Comparison of ENCODE assay signal across 15 cellular contexts in the genomic region with DNA sequence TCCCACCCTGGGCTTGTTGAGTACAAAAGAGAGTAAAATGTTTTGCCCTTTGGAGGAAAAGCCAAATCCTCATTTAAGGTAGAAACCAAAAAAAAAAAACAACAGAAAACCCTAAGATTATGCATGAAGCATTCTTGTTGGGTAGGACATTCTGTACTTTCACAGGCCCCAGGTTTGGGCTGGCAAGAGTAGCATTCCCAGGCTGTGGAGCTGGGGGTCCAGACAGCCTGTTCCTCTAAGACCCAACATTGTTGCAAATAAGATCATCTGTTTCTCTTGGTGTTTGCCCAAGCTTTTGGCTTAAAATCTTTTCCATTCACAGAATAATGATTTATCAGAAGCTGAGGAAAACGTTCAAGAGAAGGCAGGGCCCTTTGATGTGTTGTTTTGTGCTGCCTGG.
A peak's percentile ranks its signal among the peaks of the same experiment; 100 is the strongest.
DNase-seq lines count a peak whose midpoint lies in the region; ATAC-seq, FAIRE-seq and TF ChIP-seq lines count a peak whose summit lies in the region.
"Had no signal": no experiment of that assay in that cellular context is flagged by ENCODE, and none has a peak within 500 bp of the region (broad histone marks: within the 10 kb centered on the region; RNA-seq: fewer than 3 reads in every experiment).

No MANE protein-coding gene starts in this region.

- no peak for ATAC-seq in HG03095 (IDR thresholded peaks at IDR 0.05; ENCODE audit: unreplicated experiment)
- ATAC-seq: activated T-cell treated with anti-CD3 and anti-CD28 coated beads, Interleukin-2, amount 50 U/mL, for 4 hours; stimulated activated naive CD8-positive, alpha-beta T cell treated with anti-CD3 and anti-CD28 coated beads, Interleukin-15, Interleukin-2, amounts not matched to agents 100 U/mL and 50 U/mL, for 24 hours had no signal

- peaks cover 0 to 63% (median 28%) of the 10 kb centered on the region in 3 donors for H3K36me3 Mint-ChIP-seq in CD8-positive, alpha-beta memory T cell

- POLR2A ChIA-PET in CD8-positive, alpha-beta memory T cell (lab: Charles Lee) = no interaction called here
- POLR2A ChIA-PET in endothelial cell of umbilical vein (lab: Charles Lee) = no interaction called here

- FAIRE-seq in endothelial cell of umbilical vein (lab: Jason Lieb, UNC) = no peak
- FAIRE-seq: D721Med had no signal

- TF ChIP-seq EP300 in sigmoid colon (IDR thresholded peaks at IDR 0.05) = no peak

- peak overlapping the region; percentile 47 to 98 (median 96) for H3K27ac Mint-ChIP-seq in CD8-positive, alpha-beta memory T cell

- peak overlapping the region in 1 of 7 donors; percentile 10 for H3K4me3 Mint-ChIP-seq in CD8-positive, alpha-beta memory T cell
- H3K4me3 Mint-ChIP-seq: activated T-cell treated with anti-CD3 and anti-CD28 coated beads, Interleukin-2, amount 50 U/mL, for 4 hours had no signal

- peaks cover 27 to 29% (median 27%) of the 10 kb centered on the region in 3 donors for H3K4me1 Mint-ChIP-seq in CD8-positive, alpha-beta memory T cell

- peaks cover 4% of the 10 kb centered on the region for H3K36me3 ChIP-seq in CD8-positive, alpha-beta memory T cell (ENCODE audit: insufficient read depth, low read length)
- H3K36me3 ChIP-seq in endothelial cell of umbilical vein (ENCODE audit: control insufficient read depth in 2 of 2, extremely low read depth in 1 of 2, insufficient read depth in 2 of 2, low read length in 2 of 2) (peaks cover 17 to 23% of the 10 kb centered on the region in 2 experiments), sigmoid colon (peaks cover 0 to 29% (median 3%) of the 10 kb centered on the region in 4 donors)

- no peaks in the 10 kb centered on the region for H3K9me3 Mint-ChIP-seq in CD8-positive, alpha-beta memory T cell
- H3K9me3 Mint-ChIP-seq: activated T-cell treated with anti-CD3 and anti-CD28 coated beads, Interleukin-2, amount 50 U/mL, for 4 hours had no signal

- peaks cover 16% of the 10 kb centered on the region for H3K4me1 ChIP-seq in CD8-positive, alpha-beta memory T cell (ENCODE audit: insufficient read depth, low read length)
- H3K4me1 ChIP-seq in endothelial cell of umbilical vein (ENCODE audit: control insufficient read depth, extremely low read depth, insufficient read depth, low read length) = peaks cover 33% of the 10 kb centered on the region
- peaks cover 0 to 65% (median 58%) of the 10 kb centered on the region in 4 donors for H3K4me1 ChIP-seq in sigmoid colon

- CTCF ChIA-PET in CD8-positive, alpha-beta memory T cell (lab: Charles Lee) = interaction anchor here (0.7 to 7.5 kb wide), 7 partner anchors 9 to 188 kb away, joined by 3 to 81 read pairs (median 5); no protein-coding TSS in a partner anchor
- CTCF ChIA-PET in endothelial cell of umbilical vein (lab: Charles Lee) = interaction anchor here (1.9 to 4.9 kb wide), 4 partner anchors 9 to 147 kb away, joined by 6 to 37 read pairs (median 10); no protein-coding TSS in a partner anchor

- 46 to 52% methylated on average over 1 of the region's 1 CpG for WGBS in sigmoid colon, 2 donors

- no TSS peak for BruUV-seq in endothelial cell of umbilical vein (replicated peaks; lab: Mats Ljungman, UMichigan)

- H3K9me1 ChIP-seq in endothelial cell of umbilical vein (replicated peaks; ENCODE audit: control insufficient read depth, extremely low read depth, insufficient read depth, low read length) = no peaks in the 10 kb centered on the region

- H4K20me1 ChIP-seq in endothelial cell of umbilical vein (replicated peaks; ENCODE audit: control insufficient read depth, extremely low read depth, insufficient read depth, low read length) = no peaks in the 10 kb centered on the region

- TF ChIP-seq CTCF in VCaP (conservative IDR thresholded peaks at IDR 0.05) (no peak), endothelial cell of umbilical vein (IDR thresholded peaks at IDR 0.05; ENCODE audit: extremely low read depth in 1 of 2, insufficient read depth in 1 of 2, low read depth in 1 of 2, low read length in 2 of 2) (no peak), sigmoid colon (IDR thresholded peaks at IDR 0.05) (no peak), GM13977 (IDR thresholded peaks at IDR 0.05; ENCODE audit: extremely low read depth, insufficient read depth, missing control alignments) (no peak)

- no peaks in the 10 kb centered on the region for H3K9me3 ChIP-seq in CD8-positive, alpha-beta memory T cell (ENCODE audit: low read length)
- no peaks in the 10 kb centered on the region for H3K9me3 ChIP-seq in endothelial cell of umbilical vein (replicated peaks; ENCODE audit: control insufficient read depth, insufficient read depth, low read length)
- no peaks in the 10 kb centered on the region for H3K9me3 ChIP-seq in sigmoid colon

- H3K27me3 Mint-ChIP-seq in CD8-positive, alpha-beta memory T cell = no peaks in the 10 kb centered on the region

- H2AFZ ChIP-seq in endothelial cell of umbilical vein (ENCODE audit: low read depth, low read length) = no peak overlapping the region

- H3K9ac ChIP-seq in endothelial cell of umbilical vein (replicated peaks; ENCODE audit: extremely low read depth, insufficient read depth, low read length) = no peak overlapping the region

- DNase-seq in CD8-positive, alpha-beta memory T cell = no peak
- DNase-seq in endothelial cell of umbilical vein (ENCODE audit: low read depth, low spot score) (no peak), sigmoid colon (no peak), GM13977 (ENCODE audit: low spot score) (no peak)
- DNase-seq in activated effector memory CD4-positive, alpha-beta T cell treated with Interleukin-2 at 50 U/mL for 16 hours = no peak
- DNase-seq: activated T-cell treated with anti-CD3 and anti-CD28 coated beads, Interleukin-2, amount 50 U/mL, for 4 hours; foreskin melanocyte; kidney glomerular epithelial cell; NCI-H226; nucleus accumbens; stimulated activated CD4-positive, alpha-beta T cell treated with anti-CD3 and anti-CD28 coated beads, Interleukin-2, amount 100 ng/mL, for 48 hours; stimulated activated naive CD8-positive, alpha-beta T cell treated with anti-CD3 and anti-CD28 coated beads, Interleukin-15, Interleukin-2, amounts not matched to agents 100 U/mL and 50 U/mL, for 24 hours had no signal

- TF ChIP-seq POLR2A in endothelial cell of umbilical vein (IDR thresholded peaks at IDR 0.05; ENCODE audit: low read depth, low read length) (no peak), sigmoid colon (IDR thresholded peaks at IDR 0.05) (no peak)

- in situ Hi-C loops in GM13977 (cut with MboI; ENCODE audit: low pct_unique_long_range_greater_than_20kb, low sequenced_read_pairs, unreplicated experiment) = no loop called here

- intact Hi-C loops in endothelial cell of umbilical vein (cut with micrococcal nuclease) (no loop called here), sigmoid colon (cut with DNase I) (no loop called here)

- H3K27me3 ChIP-seq in CD8-positive, alpha-beta memory T cell (ENCODE audit: insufficient read depth, low read length, poor library complexity, severe bottlenecking) = no peaks in the 10 kb centered on the region
- no peaks in the 10 kb centered on the region for H3K27me3 ChIP-seq in endothelial cell of umbilical vein (ENCODE audit: control insufficient read depth in 2 of 2, insufficient read depth in 2 of 2, low read length in 2 of 2)
- H3K27me3 ChIP-seq in sigmoid colon = no peaks in the 10 kb centered on the region

- H3K79me2 ChIP-seq in endothelial cell of umbilical vein (ENCODE audit: control insufficient read depth, insufficient read depth, low read length) = no peaks in the 10 kb centered on the region

- dilution Hi-C loops in endothelial cell of umbilical vein (cut with MboI; ENCODE audit: extremely low pct_ligation_motif_present, low sequenced_read_pairs) = no loop called here

- no peak overlapping the region for H3K4me2 ChIP-seq in endothelial cell of umbilical vein (ENCODE audit: insufficient read depth, low read length)

- no peak overlapping the region for H3K27ac ChIP-seq in CD8-positive, alpha-beta memory T cell (ENCODE audit: low read depth, low read length)
- H3K27ac ChIP-seq in VCaP (peak overlapping the region; percentile 69), endothelial cell of umbilical vein (ENCODE audit: insufficient read depth, low read depth, low read length) (peak overlapping the region; percentile 88), sigmoid colon (peak overlapping the region; percentile 77 to 89 (median 86))

- H3K4me3 ChIP-seq in CD8-positive, alpha-beta memory T cell (ENCODE audit: low read length) = no peak overlapping the region
- H3K4me3 ChIP-seq in endothelial cell of umbilical vein (replicated peaks in 1 of 3; ENCODE audit: insufficient read depth in 1 of 3, low read depth in 1 of 3, low read length in 3 of 3) (no peak overlapping the region), sigmoid colon (no peak overlapping the region)

TF ChIP-seq in endothelial cell of umbilical vein, 7 proteins besides CTCF, POLR2A, EP300 and RAD21:
- TF ChIP-seq POLR2AphosphoS5 (IDR thresholded peaks at IDR 0.05; ENCODE audit: insufficient read depth, low read depth, low read length) (no peak), JUN (IDR thresholded peaks at IDR 0.05; ENCODE audit: borderline replicate concordance, insufficient read depth, insufficient read length, low read depth) (no peak), GATA2 (IDR thresholded peaks at IDR 0.05; ENCODE audit: insufficient read depth, insufficient read length, low read depth, low read length) (no peak), EZH2 (IDR thresholded peaks at IDR 0.05; ENCODE audit: borderline replicate concordance, low read depth, low read length, severe bottlenecking) (no peak), FOS (IDR thresholded peaks at IDR 0.05; ENCODE audit: borderline replicate concordance, insufficient read depth, low read length) (no peak), MYC (IDR thresholded peaks at IDR 0.05; ENCODE audit: low read depth, low read length) (no peak)
- TF ChIP-seq, protein P1, sequence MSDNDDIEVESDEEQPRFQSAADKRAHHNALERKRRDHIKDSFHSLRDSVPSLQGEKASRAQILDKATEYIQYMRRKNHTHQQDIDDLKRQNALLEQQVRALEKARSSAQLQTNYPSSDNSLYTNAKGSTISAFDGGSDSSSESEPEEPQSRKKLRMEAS (IDR thresholded peaks at IDR 0.05; ENCODE audit: insufficient read depth, insufficient read length) = no peak
